Comparison of ENCODE assay signal across 8 cellular contexts in genomic region chr3:42582474-42583070, GRCh38. TPM values are rescaled to one million over a fixed set of nuclear protein-coding genes. Genes with fewer than 3 reads are reported as not detected.
DNase-seq lines count a peak whose midpoint lies in the region; ATAC-seq and TF ChIP-seq lines count a peak whose summit lies in the region.

No MANE protein-coding gene starts in this region.

- CTCF ChIA-PET in MCF 10A (lab: Yijun Ruan, JAX): interaction anchor here (0.6 to 3.8 kb wide), 16 partner anchors 8 to 960 kb away, joined by 3 to 30 read pairs (median 4); partner anchors contain the start of genes NKTR and SS18L2

- POLR2A ChIA-PET in MCF 10A (lab: Yijun Ruan, JAX): interaction anchor here (0.5 to 3.8 kb wide), 21 partner anchors 8 to 403 kb away, joined by 3 to 101 read pairs (median 4); partner anchors contain the start of genes HIGD1A, NKTR and SS18L2

- H3K9me3 ChIP-seq in mesodermal cell (ENCODE audit: control insufficient read depth, low read length): no peaks in the 10 kb centered on the region

- H3K27me3 Mint-ChIP-seq in stimulated activated naive CD8-positive, alpha-beta T cell treated with anti-CD3 and anti-CD28 coated beads, Interleukin-15, Interleukin-2, amounts not matched to agents 100 ng/mL and 50 ng/mL, for 24 hours: no peaks in the 10 kb centered on the region
- H3K27me3 Mint-ChIP-seq in MCF 10A (ENCODE audit: insufficient read depth, unreplicated experiment): no peaks in the 10 kb centered on the region

- intact Hi-C loops in MCF 10A (cut with micrococcal nuclease): loop anchor here (1.0 to 5.0 kb wide), 4 partner anchors 8 to 250 kb away; partner anchors contain the start of gene SS18L2

- peaks cover 8% of the 10 kb centered on the region for H3K36me3 ChIP-seq in mesodermal cell (ENCODE audit: control insufficient read depth, insufficient read depth, low read length)

- BruUV-seq in MCF 10A (replicated peaks; lab: Mats Ljungman, UMichigan): TSS peak; percentile 69

- no peak for TF ChIP-seq CTCF in MCF 10A (IDR thresholded peaks at IDR 0.05; ENCODE audit: unreplicated experiment)

- H3K36me3 Mint-ChIP-seq in stimulated activated naive CD8-positive, alpha-beta T cell treated with anti-CD3 and anti-CD28 coated beads, Interleukin-15, Interleukin-2, amounts not matched to agents 100 ng/mL and 50 ng/mL, for 24 hours (ENCODE audit: low read depth): peaks cover 6% of the 10 kb centered on the region
- peaks cover 16% of the 10 kb centered on the region for H3K36me3 Mint-ChIP-seq in MCF 10A (ENCODE audit: insufficient read depth, unreplicated experiment)

- H3K4me1 ChIP-seq in mesodermal cell (ENCODE audit: control insufficient read depth, insufficient read depth, low read length, poor library complexity, severe bottlenecking): peaks cover 4% of the 10 kb centered on the region

- H3K27ac Mint-ChIP-seq in stimulated activated naive CD8-positive, alpha-beta T cell treated with anti-CD3 and anti-CD28 coated beads, Interleukin-15, Interleukin-2, amounts not matched to agents 100 ng/mL and 50 ng/mL, for 24 hours: peak overlapping the region; percentile 81
- peak overlapping the region; percentile 66 for H3K27ac Mint-ChIP-seq in MCF 10A (ENCODE audit: low read depth, unreplicated experiment)

- WGBS in mesodermal cell (ENCODE audit: insufficient coverage in 2 of 2), 2 experiments: 0% methylated on average over 1 of the region's 3 CpGs; no CpG with 5 or more reads in 1 of the 2 experiments

- H3K27ac ChIP-seq in mesodermal cell (ENCODE audit: low read depth, low read length, severe bottlenecking): peak overlapping the region; percentile 83

- peak overlapping the region; percentile 71 for H3K4me3 ChIP-seq in mesodermal cell (ENCODE audit: extremely low read depth, insufficient read depth, low read length, poor library complexity, severe bottlenecking)

- peaks cover 44% of the 10 kb centered on the region for H3K4me1 Mint-ChIP-seq in stimulated activated naive CD8-positive, alpha-beta T cell treated with anti-CD3 and anti-CD28 coated beads, Interleukin-15, Interleukin-2, amounts not matched to agents 100 ng/mL and 50 ng/mL, for 24 hours (ENCODE audit: low read depth)
- peaks cover 29% of the 10 kb centered on the region for H3K4me1 Mint-ChIP-seq in MCF 10A (ENCODE audit: insufficient read depth, unreplicated experiment)

- no peaks in the 10 kb centered on the region for H3K9me3 Mint-ChIP-seq in stimulated activated naive CD8-positive, alpha-beta T cell treated with anti-CD3 and anti-CD28 coated beads, Interleukin-15, Interleukin-2, amounts not matched to agents 100 ng/mL and 50 ng/mL, for 24 hours
- H3K9me3 Mint-ChIP-seq in MCF 10A (ENCODE audit: unreplicated experiment): no peaks in the 10 kb centered on the region

- peak overlapping the region; percentile 84 for H3K4me3 Mint-ChIP-seq in stimulated activated naive CD8-positive, alpha-beta T cell treated with anti-CD3 and anti-CD28 coated beads, Interleukin-15, Interleukin-2, amounts not matched to agents 100 ng/mL and 50 ng/mL, for 24 hours
- peak overlapping the region; percentile 78 for H3K4me3 Mint-ChIP-seq in MCF 10A (ENCODE audit: unreplicated experiment)

- DNase-seq in stimulated activated naive CD8-positive, alpha-beta T cell treated with anti-CD3 and anti-CD28 coated beads, Interleukin-15, Interleukin-2, amounts not matched to agents 100 U/mL and 50 U/mL, for 24 hours: no peak
- DNase-seq in MCF 10A (ENCODE audit: unreplicated experiment): no peak

- ATAC-seq in stimulated activated naive CD8-positive, alpha-beta T cell treated with anti-CD3 and anti-CD28 coated beads, Interleukin-15, Interleukin-2, amounts not matched to agents 100 U/mL and 50 U/mL, for 24 hours: no peak
- ATAC-seq in GM19351 (IDR thresholded peaks at IDR 0.05; ENCODE audit: unreplicated experiment) (no peak), HG02763 (IDR thresholded peaks at IDR 0.05; ENCODE audit: unreplicated experiment) (no peak), GM18867 (IDR thresholded peaks at IDR 0.05; ENCODE audit: unreplicated experiment) (no peak), GM18861 (IDR thresholded peaks at IDR 0.05; ENCODE audit: unreplicated experiment) (no peak)

RNA-seq across cellular contexts. Expression of gene SEC22C, which starts 0.8 kb away (rescaled TPM):
- 52.1 and 55.7 TPM in 2 replicates for total RNA-seq in MCF 10A (2022)
- 40.7 TPM for polyA plus RNA-seq in mesodermal cell (2013, experiment 1 of 2)
- 33.1 TPM for polyA plus RNA-seq in mesodermal cell (2013, experiment 2 of 2)

RNA-seq across cellular contexts. Expression of gene SS18L2, which starts 8.1 kb away (rescaled TPM):
- 22.1 and 26.2 TPM in 2 replicates for total RNA-seq in MCF 10A (2022)
- 43.7 TPM for polyA plus RNA-seq in mesodermal cell (2013, experiment 1 of 2)
- polyA plus RNA-seq in mesodermal cell (2013, experiment 2 of 2): 50.1 TPM

RNA-seq across cellular contexts. Expression of gene NKTR, which starts 17.9 kb away (rescaled TPM):
- 63.4 and 63.5 TPM in 2 replicates for total RNA-seq in MCF 10A (2022)
- polyA plus RNA-seq in mesodermal cell (2013, experiment 1 of 2): 58.1 TPM
- 55.4 TPM for polyA plus RNA-seq in mesodermal cell (2013, experiment 2 of 2)
